Comparison of ENCODE assay signal across 1 cellular context in genomic region chr1:8889103-8889846, GRCh38.
TF ChIP-seq lines count a peak whose summit lies in the region.

No MANE protein-coding gene starts in this region.

TF ChIP-seq in HCT116, 20 proteins besides CTCF, POLR2A, EP300 and RAD21 (continued from another document):
- TF ChIP-seq ZBTB33 (IDR thresholded peaks at IDR 0.05; ENCODE audit: extremely low read depth, insufficient replicate concordance, low read length) = no peak
- peak; percentile 64; the same call in 1 of the 2 replicates for TF ChIP-seq CEBPB (IDR thresholded peaks at IDR 0.05; ENCODE audit: low read depth)
- no peak for TF ChIP-seq REST (IDR thresholded peaks at IDR 0.05; ENCODE audit: low read depth)
- no peak for TF ChIP-seq ELF1 (IDR thresholded peaks at IDR 0.05; ENCODE audit: borderline replicate concordance, low read depth)
- TF ChIP-seq YY1 (IDR thresholded peaks at IDR 0.05; ENCODE audit: extremely low read depth, insufficient replicate concordance, low read depth, low read length) = no peak
- TF ChIP-seq SRF (IDR thresholded peaks at IDR 0.05; ENCODE audit: low read depth) = no peak
TF ChIP-seq in HCT116: peak in this region for 1.
